ENCODE assay signal across 21 cellular contexts in the genomic region with DNA sequence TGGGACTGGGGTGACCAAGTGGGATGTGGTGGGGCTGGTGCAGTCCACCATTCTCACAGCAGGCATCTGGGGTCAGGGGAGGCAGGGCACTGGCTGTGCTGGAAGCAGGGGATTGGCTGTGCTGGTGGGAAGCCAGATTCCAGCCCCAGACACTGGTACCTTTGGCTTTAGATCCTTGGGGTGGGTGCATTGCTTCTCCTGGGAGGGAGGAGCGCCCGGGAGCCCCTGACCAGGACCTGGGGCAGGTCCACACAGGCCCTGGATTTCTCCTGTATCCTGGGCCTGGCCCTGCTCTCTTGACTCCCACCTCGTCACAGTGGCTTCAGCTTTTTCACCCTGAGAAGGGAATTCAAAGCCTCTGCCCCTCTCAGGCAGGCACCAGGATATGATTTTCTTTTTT. TPM values are rescaled to one million over a fixed set of nuclear protein-coding genes. Genes with fewer than 3 reads are reported as not detected.
DNase-seq lines count a peak whose midpoint lies in the region; ATAC-seq and TF ChIP-seq lines count a peak whose summit lies in the region.
"Had no signal": no experiment of that assay in that cellular context is flagged by ENCODE, and none has a peak within 500 bp of the region (broad histone marks: within the 10 kb centered on the region; RNA-seq: fewer than 3 reads in every experiment).

No MANE protein-coding gene starts in this region.

- no peaks in the 10 kb centered on the region for H3K36me3 ChIP-seq in breast epithelium
- H3K36me3 ChIP-seq: Peyer's patch had no signal

- peaks cover 2% of the 10 kb centered on the region for H3K36me3 Mint-ChIP-seq in endothelial cell (ENCODE audit: low read depth, unreplicated experiment)

- ATAC-seq in foreskin keratinocyte, result peak; percentile 40
- ATAC-seq in HG02884 (IDR thresholded peaks at IDR 0.05; ENCODE audit: unreplicated experiment), result no peak
- ATAC-seq in GM21786 (IDR thresholded peaks at IDR 0.05; ENCODE audit: unreplicated experiment), result no peak
- ATAC-seq: activated CD4-positive, alpha-beta T cell treated with anti-CD3 and anti-CD28 coated beads for 36 hours had no signal

- intact Hi-C loops in breast epithelium (cut with DNase I; ENCODE audit: low total_unique reads), result no loop called here

- TF ChIP-seq CTCF in NB4 (IDR thresholded peaks at IDR 0.05; ENCODE audit: low read depth, low read length) (no peak), breast epithelium (IDR thresholded peaks at IDR 0.05) (no peak), foreskin keratinocyte (conservative IDR thresholded peaks at IDR 0.05) (no peak), endothelial cell (IDR thresholded peaks at IDR 0.05; ENCODE audit: unreplicated experiment) (no peak), coronary artery (IDR thresholded peaks at IDR 0.05) (no peak)

- no peak overlapping the region for H3K4me3 Mint-ChIP-seq in endothelial cell (ENCODE audit: unreplicated experiment)
- H3K4me3 Mint-ChIP-seq: activated CD4-positive, alpha-beta T cell treated with anti-CD3 and anti-CD28 coated beads for 36 hours; CD14-positive monocyte had no signal

- peak overlapping the region; percentile 63 for H3K4me3 ChIP-seq in NB4 (ENCODE audit: low read depth, low read length)
- H3K4me3 ChIP-seq in breast epithelium, result no peak overlapping the region
- no peak overlapping the region for H3K4me3 ChIP-seq in coronary artery
- H3K4me3 ChIP-seq: Peyer's patch had no signal

- peaks cover 21% of the 10 kb centered on the region for H3K4me1 Mint-ChIP-seq in endothelial cell (ENCODE audit: unreplicated experiment)
- H3K4me1 Mint-ChIP-seq: activated CD4-positive, alpha-beta T cell treated with anti-CD3 and anti-CD28 coated beads for 36 hours had no signal

- H3K27me3 Mint-ChIP-seq in endothelial cell (ENCODE audit: unreplicated experiment), result peaks cover 9% of the 10 kb centered on the region
- H3K27me3 Mint-ChIP-seq: activated CD4-positive, alpha-beta T cell treated with anti-CD3 and anti-CD28 coated beads for 36 hours had no signal

- no peaks in the 10 kb centered on the region for H3K4me1 ChIP-seq in breast epithelium
- H3K4me1 ChIP-seq in foreskin keratinocyte, result peaks cover 17% of the 10 kb centered on the region

- DNase-seq in NB4 (ENCODE audit: low read depth) (peak; percentile 44), breast epithelium (ENCODE audit: low spot score in 2 of 2) (no peak), foreskin keratinocyte (peak in 1 of 2 donors; percentile 52), endothelial cell (ENCODE audit: low spot score) (no peak), coronary artery (ENCODE audit: low spot score) (no peak)
- DNase-seq: activated CD4-positive, alpha-beta T cell treated with anti-CD3 and anti-CD28 coated beads for 36 hours; activated CD8-positive, alpha-beta memory T cell treated with anti-CD3 and anti-CD28 coated beads for 24 hours; activated gamma-delta T cell; activated T-cell treated with anti-CD3 and anti-CD28 coated beads, Interleukin-2, amount 50 U/mL, for 1 hour; Calu3; dermis blood vessel endothelial cell; KBM-7; mesenchymal stem cell; NCI-H146; NCI-H524 treated with DMSO at 0.1 percent for 48 hours; Peyer's patch; stimulated activated CD4-positive, alpha-beta T cell treated with anti-CD3 and anti-CD28 coated beads, Interleukin-1b, Interleukin-23, amount 100 ng/mL, for 48 hours had no signal

- no peak overlapping the region for H3K27ac Mint-ChIP-seq in endothelial cell (ENCODE audit: unreplicated experiment)
- H3K27ac Mint-ChIP-seq: activated CD4-positive, alpha-beta T cell treated with anti-CD3 and anti-CD28 coated beads for 36 hours had no signal

- peak overlapping the region; percentile 21 to 27 for H3K27ac ChIP-seq in breast epithelium
- H3K27ac ChIP-seq in foreskin keratinocyte, result peak overlapping the region; percentile 88
- peak overlapping the region; percentile 68 for H3K27ac ChIP-seq in temporal lobe (ENCODE audit: low read depth, low read length)
- H3K27ac ChIP-seq in coronary artery, result peak overlapping the region in 1 of 2 donors; percentile 45
- H3K27ac ChIP-seq: Peyer's patch had no signal

- H3K9me3 Mint-ChIP-seq in endothelial cell (ENCODE audit: unreplicated experiment), result no peaks in the 10 kb centered on the region
- H3K9me3 Mint-ChIP-seq: CD14-positive monocyte had no signal

- no peak for TF ChIP-seq POLR2A in NB4 (IDR thresholded peaks at IDR 0.05; ENCODE audit: extremely low read depth, insufficient read length)
- no peak for TF ChIP-seq POLR2A in breast epithelium (IDR thresholded peaks at IDR 0.05)

- H3K27me3 ChIP-seq in breast epithelium (no peaks in the 10 kb centered on the region), foreskin keratinocyte (no peaks in the 10 kb centered on the region)
- H3K27me3 ChIP-seq: Peyer's patch had no signal

- no peaks in the 10 kb centered on the region for H3K9me3 ChIP-seq in breast epithelium
- H3K9me3 ChIP-seq: Peyer's patch had no signal

RNA-seq across cellular contexts. Expression of gene ST3GAL4, which starts 38.5 kb away (rescaled TPM):
- total RNA-seq in breast epithelium (10 to 100 TPM; 17.6 to 36.2 (median 32.8) TPM), foreskin keratinocyte (35.0 and 36.1 TPM in 2 replicates), temporal lobe (9.1 TPM), endothelial cell (ENCODE audit: unreplicated experiment) (25.9 TPM)
- 47.7 and 50.5 TPM in 2 replicates for polyA plus RNA-seq in foreskin keratinocyte
